12 cellular contexts compared by ENCODE assay signal in the genomic region with DNA sequence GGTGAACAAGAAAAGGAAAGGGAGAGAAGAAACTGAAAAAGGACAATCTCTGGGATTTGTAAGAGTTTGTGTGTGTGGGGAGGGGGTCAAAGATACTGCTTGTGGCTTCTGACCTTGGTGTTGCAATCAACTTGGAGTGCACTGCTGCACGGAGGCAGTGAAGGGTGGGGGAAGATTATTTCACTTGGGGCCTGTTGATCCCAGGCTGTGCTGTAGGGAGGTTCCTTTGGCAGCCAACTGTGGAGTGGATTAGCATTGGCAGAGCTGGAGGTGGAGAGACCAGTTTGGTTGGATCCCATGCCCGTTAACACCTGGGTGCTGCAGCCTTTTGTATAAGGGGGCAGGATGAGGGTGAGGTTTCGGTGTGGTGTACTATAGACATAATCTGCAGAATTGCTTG. TPM values are rescaled to one million over a fixed set of nuclear protein-coding genes. Genes with fewer than 3 reads are reported as not detected.
DNase-seq lines count a peak whose midpoint lies in the region; ATAC-seq lines count a peak whose summit lies in the region.
"Had no signal": no experiment of that assay in that cellular context is flagged by ENCODE, and none has a peak within 500 bp of the region (broad histone marks: within the 10 kb centered on the region; RNA-seq: fewer than 3 reads in every experiment).

No MANE protein-coding gene starts in this region.

- no peak overlapping the region for H3K4me3 Mint-ChIP-seq in dendritic cell treated with granulocyte-macrophage colony-stimulating factor and Interleukin-4, amounts not matched to agents 40 ng/mL and 50 ng/mL, for 4 days
- H3K4me3 Mint-ChIP-seq: activated CD8-positive, alpha-beta memory T cell treated with anti-CD3 and anti-CD28 coated beads, Interleukin-2, amount 10 ng/mL, durations not matched to agents 7 days and 5 days; nephron had no signal

- intact Hi-C loops in dendritic cell treated with granulocyte-macrophage colony-stimulating factor and Interleukin-4, amounts not matched to agents 40 ng/mL and 50 ng/mL, for 4 days (cut with micrococcal nuclease): no loop called here

- no peaks in the 10 kb centered on the region for H3K9me3 Mint-ChIP-seq in dendritic cell treated with granulocyte-macrophage colony-stimulating factor and Interleukin-4, amounts not matched to agents 40 ng/mL and 50 ng/mL, for 4 days
- H3K9me3 Mint-ChIP-seq: nephron had no signal

- peak; percentile 39 for DNase-seq in ELF-1 (ENCODE audit: low read depth, low spot score)
- peak; percentile 0 for DNase-seq in NCI-H2196 treated with DMSO at 0.1 percent for 48 hours (lab: John Stamatoyannopoulos, UW; ENCODE audit: unreplicated experiment)
- DNase-seq in mucosa of gallbladder (ENCODE audit: low spot score): peak; percentile 62
- DNase-seq in activated CD4-positive, CD25-positive, alpha-beta regulatory T cell treated with anti-CD3 and anti-CD28 coated beads, Interleukin-2, amount 50 U/mL, for 72 hours: no peak
- DNase-seq: activated CD8-positive, alpha-beta memory T cell treated with anti-CD3 and anti-CD28 coated beads, Interleukin-2, amount 10 ng/mL, durations not matched to agents 7 days and 5 days; NCI-H187; stimulated activated CD8-positive, alpha-beta memory T cell treated with anti-CD3 and anti-CD28 coated beads, Interleukin-4, amount 100 ng/mL, for 48 hours had no signal

- H3K27me3 Mint-ChIP-seq in dendritic cell treated with granulocyte-macrophage colony-stimulating factor and Interleukin-4, amounts not matched to agents 40 ng/mL and 50 ng/mL, for 4 days: no peaks in the 10 kb centered on the region
- H3K27me3 Mint-ChIP-seq: activated CD8-positive, alpha-beta memory T cell treated with anti-CD3 and anti-CD28 coated beads, Interleukin-2, amount 10 ng/mL, durations not matched to agents 7 days and 5 days had no signal

- H3K36me3 Mint-ChIP-seq in dendritic cell treated with granulocyte-macrophage colony-stimulating factor and Interleukin-4, amounts not matched to agents 40 ng/mL and 50 ng/mL, for 4 days (ENCODE audit: low read depth): peaks cover 42% of the 10 kb centered on the region

- H3K27ac Mint-ChIP-seq in dendritic cell treated with granulocyte-macrophage colony-stimulating factor and Interleukin-4, amounts not matched to agents 40 ng/mL and 50 ng/mL, for 4 days: peak overlapping the region; percentile 34
- H3K27ac Mint-ChIP-seq: activated CD8-positive, alpha-beta memory T cell treated with anti-CD3 and anti-CD28 coated beads, Interleukin-2, amount 10 ng/mL, durations not matched to agents 7 days and 5 days had no signal

- no peak for ATAC-seq in HG03342 (IDR thresholded peaks at IDR 0.05; ENCODE audit: unreplicated experiment)
- no peak for ATAC-seq in HG03439 (IDR thresholded peaks at IDR 0.05; ENCODE audit: unreplicated experiment)
- no peak for ATAC-seq in GM21360 (IDR thresholded peaks at IDR 0.05; ENCODE audit: unreplicated experiment)
- ATAC-seq: activated CD8-positive, alpha-beta memory T cell treated with anti-CD3 and anti-CD28 coated beads, Interleukin-2, amount 10 ng/mL, durations not matched to agents 7 days and 5 days had no signal

- peaks cover 64% of the 10 kb centered on the region for H3K4me1 Mint-ChIP-seq in dendritic cell treated with granulocyte-macrophage colony-stimulating factor and Interleukin-4, amounts not matched to agents 40 ng/mL and 50 ng/mL, for 4 days (ENCODE audit: low read depth)

RNA-seq across cellular contexts. Expression of gene AFF1, which starts 38.2 kb away (rescaled TPM):
- total RNA-seq in mucosa of gallbladder: 97.3 TPM
